ENCODE assay signal across 27 cellular contexts in the genomic region with DNA sequence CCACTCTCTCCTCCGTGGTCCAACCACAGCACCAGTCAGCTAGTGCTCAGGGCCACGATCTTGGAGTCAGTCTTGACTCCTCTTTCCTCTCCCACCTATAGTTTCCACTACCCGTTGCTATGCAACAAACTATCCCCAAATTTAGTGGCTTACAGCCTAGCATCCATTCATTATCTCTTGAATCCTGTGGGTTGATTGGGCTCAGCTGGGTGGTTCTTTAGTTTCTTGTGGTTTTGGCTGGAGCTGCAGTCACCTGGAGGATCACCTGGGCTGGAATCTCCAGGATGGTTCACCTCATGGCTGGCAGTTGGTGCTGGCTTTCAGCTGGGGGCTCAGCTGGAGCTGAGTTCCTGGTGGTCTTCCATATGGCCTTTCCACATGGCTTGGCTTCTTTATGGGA.
A peak's percentile ranks its signal among the peaks of the same experiment; 100 is the strongest.
DNase-seq lines count a peak whose midpoint lies in the region; ATAC-seq, FAIRE-seq and TF ChIP-seq lines count a peak whose summit lies in the region.
"Had no signal": no experiment of that assay in that cellular context is flagged by ENCODE, and none has a peak within 500 bp of the region (broad histone marks: within the 10 kb centered on the region; RNA-seq: fewer than 3 reads in every experiment).

No MANE protein-coding gene starts in this region.

- no peak overlapping the region for H2AK5ac ChIP-seq in IMR-90 (ENCODE audit: low read depth, low read length)

- FAIRE-seq in bronchial epithelial cell (lab: Jason Lieb, UNC), result peak; percentile 62
- FAIRE-seq: A204.1, GM12878, GM12892, GM18507 had no signal

- DNase-seq in cardiac septum (ENCODE audit: low spot score), result peak; percentile 14
- DNase-seq in left ventricle myocardium inferior, result no peak
- DNase-seq in GM23338 (ENCODE audit: low spot score), result no peak
- no peak for DNase-seq in IMR-90
- no peak for DNase-seq in bronchial epithelial cell (ENCODE audit: low read depth)
- DNase-seq in Caco-2, result no peak
- DNase-seq in HuH-7 (ENCODE audit: low spot score), result no peak
- DNase-seq in inferior parietal cortex (ENCODE audit: extremely low spot score), result no peak
- DNase-seq: 8988T; ACHN; BE2C; C1 segment of cervical spinal cord; CD4-positive, alpha-beta memory T cell; CD4-positive, CD25-positive, alpha-beta regulatory T cell; DMS 273 treated with DMSO at 0.1 percent for 48 hours; DMS153; DMS53; DMS79; DND-41; EL; GDM1 had no signal

- H3K27ac ChIP-seq in left ventricle myocardium inferior (replicated peaks), result no peak overlapping the region
- no peak overlapping the region for H3K27ac ChIP-seq in GM23338 (ENCODE audit: low read depth)
- H3K27ac ChIP-seq in IMR-90 (ENCODE audit: insufficient read depth, low read length), result no peak overlapping the region
- H3K27ac ChIP-seq: BLaER1 had no signal

- no peak overlapping the region for H3K4ac ChIP-seq in IMR-90 (ENCODE audit: low read depth, low read length)

- no peaks in the 10 kb centered on the region for H3F3A ChIP-seq in GM23338 (replicated peaks; ENCODE audit: low read depth)

- H3K36me3 ChIP-seq in left ventricle myocardium inferior (no peaks in the 10 kb centered on the region), GM23338 (ENCODE audit: insufficient read depth) (no peaks in the 10 kb centered on the region; the same call in 1 of the 2 replicates), IMR-90 (ENCODE audit: control insufficient read depth, insufficient read depth, low read length) (no peaks in the 10 kb centered on the region), bronchial epithelial cell (ENCODE audit: control insufficient read depth, insufficient read depth, low read length) (no peaks in the 10 kb centered on the region), Caco-2 (ENCODE audit: control insufficient read depth, insufficient read depth, low read length) (no peaks in the 10 kb centered on the region)
- H3K36me3 ChIP-seq: BE2C, BLaER1 had no signal

- WGBS in IMR-90 (ENCODE audit: extremely low coverage in 2 of 2, insufficient read length in 1 of 2), 2 experiments, result 40% methylated on average over 1 of the region's 3 CpGs; no CpG with 5 or more reads in 1 of the 2 experiments

- H3K27me3 ChIP-seq in left ventricle myocardium inferior (ENCODE audit: low read depth) (peaks cover 20% of the 10 kb centered on the region), GM23338 (ENCODE audit: insufficient read depth) (no peaks in the 10 kb centered on the region), IMR-90 (ENCODE audit: control insufficient read depth, insufficient read depth, low read length) (peaks cover 25% of the 10 kb centered on the region), bronchial epithelial cell (ENCODE audit: control insufficient read depth, insufficient read depth, low read length) (no peaks in the 10 kb centered on the region), Caco-2 (replicated peaks; ENCODE audit: control insufficient read depth, insufficient read depth, low read length) (no peaks in the 10 kb centered on the region)
- H3K27me3 ChIP-seq: BLaER1 had no signal

- no peaks in the 10 kb centered on the region for H4K20me1 ChIP-seq in GM23338 (replicated peaks; ENCODE audit: insufficient read depth)
- no peaks in the 10 kb centered on the region for H4K20me1 ChIP-seq in IMR-90 (ENCODE audit: insufficient read depth, low read length)
- H4K20me1 ChIP-seq: BLaER1 had no signal

- H3K4me2 ChIP-seq in GM23338 (no peak overlapping the region), IMR-90 (ENCODE audit: low read depth, low read length) (no peak overlapping the region)
- H3K4me2 ChIP-seq: BLaER1 had no signal

- intact Hi-C loops in cardiac septum (cut with DNase I) (no loop called here), left ventricle myocardium inferior (cut with micrococcal nuclease) (no loop called here), IMR-90 (cut with micrococcal nuclease) (no loop called here), Caco-2 (cut with micrococcal nuclease; ENCODE audit: unreplicated experiment) (no loop called here)

- H3K9me3 Mint-ChIP-seq in GM23338 (no peaks in the 10 kb centered on the region), Caco-2 (ENCODE audit: unreplicated experiment) (no peaks in the 10 kb centered on the region)
- H3K9me3 Mint-ChIP-seq: CD4-positive, alpha-beta memory T cell had no signal

- no peak for ATAC-seq in GM23338
- no peak for ATAC-seq in IMR-90 (ENCODE audit: low read depth)
- ATAC-seq: GM12878 had no signal

- in situ Hi-C loops in IMR-90 (cut with MboI; ENCODE audit: low sequenced_read_pairs), result no loop called here

- H3K27me3 Mint-ChIP-seq in GM23338 (ENCODE audit: insufficient read depth, low read depth, poor library complexity) (peaks cover 20% of the 10 kb centered on the region), Caco-2 (ENCODE audit: insufficient read depth, unreplicated experiment) (peaks cover 10% of the 10 kb centered on the region)

- CTCF ChIA-PET in IMR-90 (lab: Yijun Ruan, JAX), result no interaction called here
- CTCF ChIA-PET in Caco-2 (lab: Charles Lee), result no interaction called here

- H3K4me3 Mint-ChIP-seq in GM23338 (no peak overlapping the region), Caco-2 (ENCODE audit: unreplicated experiment) (no peak overlapping the region)
- H3K4me3 Mint-ChIP-seq: CD14-positive monocyte; CD4-positive, alpha-beta memory T cell; CD4-positive, CD25-positive, alpha-beta regulatory T cell had no signal

- H3K79me2 ChIP-seq in GM23338 (replicated peaks; ENCODE audit: insufficient read depth), result no peaks in the 10 kb centered on the region

- TF ChIP-seq RAD21 in IMR-90 (IDR thresholded peaks at IDR 0.05; ENCODE audit: low read length), result no peak

- no peaks in the 10 kb centered on the region for H3K79me1 ChIP-seq in IMR-90 (ENCODE audit: low read depth in 1 of 2, low read length in 2 of 2)

- H4K91ac ChIP-seq in IMR-90 (ENCODE audit: insufficient read depth, low read depth, low read length), result no peak overlapping the region

- H3K18ac ChIP-seq in IMR-90 (ENCODE audit: low read depth, low read length), result no peak overlapping the region

- no peak overlapping the region for H3K14ac ChIP-seq in IMR-90 (replicated peaks; ENCODE audit: low read depth, low read length)

- no peak for TF ChIP-seq CTCF in left ventricle myocardium inferior (IDR thresholded peaks at IDR 0.05; ENCODE audit: borderline replicate concordance)
- TF ChIP-seq CTCF in GM23338 (conservative IDR thresholded peaks at IDR 0.05; ENCODE audit: low read depth in 2 of 2), result no peak
- TF ChIP-seq CTCF in IMR-90 (conservative IDR thresholded peaks at IDR 0.05; ENCODE audit: low read depth, low read length), result no peak
- no peak for TF ChIP-seq CTCF in bronchial epithelial cell (IDR thresholded peaks at IDR 0.05; ENCODE audit: insufficient read depth, low read length, severe bottlenecking)
- no peak for TF ChIP-seq CTCF in Caco-2 (IDR thresholded peaks at IDR 0.05; ENCODE audit: insufficient read depth in 1 of 2, low read depth in 1 of 2, low read length in 1 of 2, severe bottlenecking in 1 of 2, unreplicated experiment in 1 of 2)

- dilution Hi-C loops in IMR-90 (cut with HindIII; ENCODE audit: low sequenced_read_pairs, unreplicated experiment), result no loop called here

- peak overlapping the region; percentile 65 for H2AK9ac ChIP-seq in IMR-90 (replicated peaks; ENCODE audit: low read depth, low read length, poor library complexity)

- H3K4me1 ChIP-seq in left ventricle myocardium inferior, result no peaks in the 10 kb centered on the region
- no peaks in the 10 kb centered on the region for H3K4me1 ChIP-seq in GM23338 (ENCODE audit: insufficient read depth)
- no peaks in the 10 kb centered on the region for H3K4me1 ChIP-seq in IMR-90 (ENCODE audit: control insufficient read depth, insufficient read depth, low read length)
- no peaks in the 10 kb centered on the region for H3K4me1 ChIP-seq in Caco-2
- H3K4me1 ChIP-seq: BE2C had no signal

- POLR2A ChIA-PET in IMR-90 (lab: Charles Lee; ENCODE audit: unreplicated experiment), result no interaction called here
- POLR2A ChIA-PET in Caco-2 (lab: Charles Lee), result no interaction called here

- no peaks in the 10 kb centered on the region for H3K9me1 ChIP-seq in IMR-90 (ENCODE audit: insufficient read depth, low read length)

- H3K27ac Mint-ChIP-seq in GM23338 (no peak overlapping the region), Caco-2 (ENCODE audit: unreplicated experiment) (no peak overlapping the region)
- H3K27ac Mint-ChIP-seq: CD14-positive monocyte; CD4-positive, alpha-beta memory T cell; CD4-positive, CD25-positive, alpha-beta regulatory T cell had no signal

- no peaks in the 10 kb centered on the region for H3K9me2 ChIP-seq in GM23338 (ENCODE audit: insufficient read depth)

- H3K4me3 ChIP-seq in left ventricle myocardium inferior (no peak overlapping the region), GM23338 (no peak overlapping the region), IMR-90 (ENCODE audit: insufficient read depth, low read depth, low read length) (no peak overlapping the region), bronchial epithelial cell (ENCODE audit: low read depth, low read length) (no peak overlapping the region), Caco-2 (ENCODE audit: low read depth, low read length) (no peak overlapping the region)
- H3K4me3 ChIP-seq: BLaER1, GM12878 had no signal

- H3K36me3 Mint-ChIP-seq in GM23338 (ENCODE audit: low read depth) (no peaks in the 10 kb centered on the region; the same call in 2 of the 3 replicates), Caco-2 (ENCODE audit: insufficient read depth, unreplicated experiment) (no peaks in the 10 kb centered on the region)
- H3K36me3 Mint-ChIP-seq: CD14-positive monocyte; CD4-positive, alpha-beta memory T cell; CD4-positive, CD25-positive, alpha-beta regulatory T cell had no signal

- H2BK20ac ChIP-seq in IMR-90 (ENCODE audit: low read depth, low read length), result no peak overlapping the region

- no peak for TF ChIP-seq POLR2A in IMR-90 (IDR thresholded peaks at IDR 0.05; ENCODE audit: low read depth, low read length)

- no peak overlapping the region for H3K23ac ChIP-seq in IMR-90 (ENCODE audit: low read depth, low read length)

- no peak overlapping the region for H2BK120ac ChIP-seq in IMR-90 (ENCODE audit: low read depth, low read length)

- H4K5ac ChIP-seq in IMR-90 (ENCODE audit: low read depth, low read length), result no peak overlapping the region

- H3K9ac ChIP-seq in IMR-90 (ENCODE audit: low read depth, low read length), result no peak overlapping the region
- H3K9ac ChIP-seq: BLaER1 had no signal

- no peak overlapping the region for H3K56ac ChIP-seq in IMR-90 (ENCODE audit: extremely low read depth, insufficient read depth, low read length)

- H2BK5ac ChIP-seq in IMR-90 (ENCODE audit: low read depth, low read length, poor library complexity, severe bottlenecking), result no peak overlapping the region

- no peak overlapping the region for H2BK15ac ChIP-seq in IMR-90 (ENCODE audit: low read depth, low read length)

- no peaks in the 10 kb centered on the region for H3K4me1 Mint-ChIP-seq in GM23338
- H3K4me1 Mint-ChIP-seq in Caco-2 (ENCODE audit: low read depth, unreplicated experiment), result no peaks in the 10 kb centered on the region
- H3K4me1 Mint-ChIP-seq: CD4-positive, alpha-beta memory T cell; CD4-positive, CD25-positive, alpha-beta regulatory T cell had no signal

- BruUV-seq in IMR-90 (replicated peaks; lab: Mats Ljungman, UMichigan), result no TSS peak
- no TSS peak for BruUV-seq in Caco-2 (replicated peaks; lab: Mats Ljungman, UMichigan)

- no peaks in the 10 kb centered on the region for H3K9me3 ChIP-seq in left ventricle myocardium inferior (replicated peaks)
- peaks cover 3% of the 10 kb centered on the region; the same call in 1 of the 2 replicates for H3K9me3 ChIP-seq in IMR-90 (ENCODE audit: control insufficient read depth, insufficient read depth, low read length)
- no peaks in the 10 kb centered on the region for H3K9me3 ChIP-seq in Caco-2
- H3K9me3 ChIP-seq: BE2C had no signal

- no peak overlapping the region for H4K8ac ChIP-seq in IMR-90 (ENCODE audit: low read depth in 2 of 2, low read length in 2 of 2)

- H2AFZ ChIP-seq in GM23338 (no peak overlapping the region), IMR-90 (replicated peaks; ENCODE audit: low read length, poor library complexity) (no peak overlapping the region)
